ENCODE assay signal across 8 cellular contexts in genomic region chr10:1368772-1369171, GRCh38.
DNase-seq lines count a peak whose midpoint lies in the region; ATAC-seq and TF ChIP-seq lines count a peak whose summit lies in the region.

No MANE protein-coding gene starts in this region.

- peak; percentile 75 for TF ChIP-seq CTCF in chondrocyte (IDR thresholded peaks at IDR 0.05)

- no peaks in the 10 kb centered on the region for H3K9me3 Mint-ChIP-seq in chondrocyte (ENCODE audit: low read depth)

- no peak overlapping the region for H3K27ac Mint-ChIP-seq in chondrocyte (ENCODE audit: unreplicated experiment)

- ATAC-seq in HG02763 (IDR thresholded peaks at IDR 0.05; ENCODE audit: unreplicated experiment) = no peak

- no peaks in the 10 kb centered on the region for H3K4me1 Mint-ChIP-seq in chondrocyte (ENCODE audit: low read depth)

- H3K36me3 Mint-ChIP-seq in chondrocyte (ENCODE audit: low read depth) = no peaks in the 10 kb centered on the region

- DNase-seq in activated CD8-positive, alpha-beta memory T cell treated with anti-CD3 and anti-CD28 coated beads for 24 hours = peak; percentile 30
- DNase-seq in activated CD8-positive, alpha-beta memory T cell treated with anti-CD3 and anti-CD28 coated beads, Interleukin-2, amount 50 U/mL, for 4 hours = no peak
- peak; percentile 16 for DNase-seq in NCI-H69 (lab: John Stamatoyannopoulos, UW)
- no peak for DNase-seq in chondrocyte (ENCODE audit: low spot score)
- peak; percentile 2 for DNase-seq in myocyte (ENCODE audit: low read depth)
- DNase-seq in DMS153 treated with DMSO at 0.1 percent for 48 hours (lab: John Stamatoyannopoulos, UW; ENCODE audit: unreplicated experiment) = no peak
- no peak for DNase-seq in DMS153 (lab: John Stamatoyannopoulos, UW)

- H3K27me3 Mint-ChIP-seq in chondrocyte (ENCODE audit: low read depth) = no peaks in the 10 kb centered on the region

- no peak overlapping the region for H3K4me3 Mint-ChIP-seq in chondrocyte (ENCODE audit: unreplicated experiment)

Comparison
In these comparisons a context has a peak if more than half of its experiments do, and no peak if none do; other contexts are left out.
1. DNase-seq: peak in activated CD8-positive, alpha-beta memory T cell treated with anti-CD3 and anti-CD28 coated beads for 24 hours (single experiment), NCI-H69 (single experiment) and myocyte (single experiment); none in activated CD8-positive, alpha-beta memory T cell treated with anti-CD3 and anti-CD28 coated beads, Interleukin-2, amount 50 U/mL, for 4 hours (single experiment), chondrocyte (single experiment), DMS153 treated with DMSO at 0.1 percent for 48 hours (single experiment) and DMS153 (single experiment).